ENCODE assay signal across 8 cellular contexts in the genomic region with DNA sequence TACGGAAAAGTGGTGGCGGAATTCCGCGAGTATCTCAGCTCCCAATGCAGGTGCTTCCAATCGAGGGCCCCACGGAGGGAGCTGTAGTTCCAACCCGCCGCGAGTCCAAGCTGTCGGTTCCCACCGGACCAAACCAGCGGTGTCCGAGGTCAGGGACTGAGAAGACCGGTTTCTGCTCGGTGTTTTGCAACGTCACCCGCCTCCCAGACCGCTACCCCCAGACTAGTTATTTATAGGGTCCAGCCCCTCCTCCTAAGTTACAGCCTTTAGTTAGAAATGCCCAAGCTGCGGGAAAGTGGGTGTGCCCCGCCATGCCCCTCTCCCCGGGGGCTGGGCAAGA. TPM values are rescaled to one million over a fixed set of nuclear protein-coding genes. Genes with fewer than 3 reads are reported as not detected.
DNase-seq lines count a peak whose midpoint lies in the region; ATAC-seq and TF ChIP-seq lines count a peak whose summit lies in the region.

No MANE protein-coding gene starts in this region.

- H4K5ac ChIP-seq in IMR-90 (ENCODE audit: low read depth, low read length) = no peak overlapping the region

- H4K91ac ChIP-seq in IMR-90 (ENCODE audit: insufficient read depth, low read depth, low read length) (no peak overlapping the region), mesenchymal stem cell (ENCODE audit: low read length) (no peak overlapping the region)

- TF ChIP-seq CTCF in IMR-90 (conservative IDR thresholded peaks at IDR 0.05; ENCODE audit: low read depth, low read length) (no peak), breast epithelium (IDR thresholded peaks at IDR 0.05) (no peak), upper lobe of right lung (IDR thresholded peaks at IDR 0.05) (no peak), GM13976 (IDR thresholded peaks at IDR 0.05; ENCODE audit: borderline replicate concordance, control extremely low read depth, extremely low read depth, insufficient read depth, missing control alignments) (no peak)

- H3K9ac ChIP-seq in IMR-90 (ENCODE audit: low read depth, low read length) (no peak overlapping the region), mesenchymal stem cell (ENCODE audit: low read length) (peak overlapping the region; percentile 83)

- H3K79me1 ChIP-seq in IMR-90 (ENCODE audit: low read depth in 1 of 2, low read length in 2 of 2) = no peaks in the 10 kb centered on the region
- H3K79me1 ChIP-seq in mesenchymal stem cell (replicated peaks; ENCODE audit: low read length, poor library complexity, severe bottlenecking) = no peaks in the 10 kb centered on the region

- H2AK5ac ChIP-seq in IMR-90 (ENCODE audit: low read depth, low read length) = no peak overlapping the region
- no peak overlapping the region for H2AK5ac ChIP-seq in mesenchymal stem cell (ENCODE audit: low read length, severe bottlenecking)

- H3K4ac ChIP-seq in IMR-90 (ENCODE audit: low read depth, low read length) (no peak overlapping the region), mesenchymal stem cell (ENCODE audit: low read depth in 1 of 2, low read length in 2 of 2) (no peak overlapping the region)

- H3K18ac ChIP-seq in IMR-90 (ENCODE audit: low read depth, low read length) (no peak overlapping the region), mesenchymal stem cell (ENCODE audit: low read depth in 1 of 2, low read length in 2 of 2) (no peak overlapping the region)

- H3K4me1 ChIP-seq in IMR-90 (ENCODE audit: control insufficient read depth, insufficient read depth, low read length) (peaks cover 8% of the 10 kb centered on the region), breast epithelium (peaks cover 5 to 6% of the 10 kb centered on the region in 2 donors), mesenchymal stem cell (ENCODE audit: control insufficient read depth, insufficient read depth, low read depth, low read length) (peaks cover 32% of the 10 kb centered on the region), upper lobe of right lung (peaks cover 22% of the 10 kb centered on the region)

- H3K9me1 ChIP-seq in IMR-90 (ENCODE audit: insufficient read depth, low read length) = peaks cover 8% of the 10 kb centered on the region; the same call in 1 of the 2 replicates

- no peak overlapping the region for H2BK20ac ChIP-seq in IMR-90 (ENCODE audit: low read depth, low read length)

- no peak overlapping the region for H2BK12ac ChIP-seq in mesenchymal stem cell (ENCODE audit: low read length in 2 of 2)

- H4K20me1 ChIP-seq in IMR-90 (ENCODE audit: insufficient read depth, low read length) = no peaks in the 10 kb centered on the region; the same call in 1 of the 2 replicates

- H3K23ac ChIP-seq in IMR-90 (ENCODE audit: low read depth, low read length) = peak overlapping the region; percentile 93; the same call in 1 of the 2 replicates
- H3K23ac ChIP-seq in mesenchymal stem cell (ENCODE audit: low read length in 2 of 2) = no peak overlapping the region

- in situ Hi-C loops in IMR-90 (cut with MboI; ENCODE audit: low sequenced_read_pairs) = no loop called here
- in situ Hi-C loops in GM13976 (cut with MboI; ENCODE audit: low sequenced_read_pairs, unreplicated experiment) = no loop called here

- TF ChIP-seq POLR2A in IMR-90 (IDR thresholded peaks at IDR 0.05; ENCODE audit: low read depth, low read length) = no peak
- TF ChIP-seq POLR2A in breast epithelium (IDR thresholded peaks at IDR 0.05) = no peak

- intact Hi-C loops in IMR-90 (cut with micrococcal nuclease) = loop anchor here (5.0 kb wide), 1 partner anchor 450 kb away; no protein-coding TSS in a partner anchor
- intact Hi-C loops in breast epithelium (cut with DNase I; ENCODE audit: low total_unique reads) = no loop called here
- intact Hi-C loops in upper lobe of right lung (cut with DNase I) = no loop called here

- H2BK15ac ChIP-seq in IMR-90 (ENCODE audit: low read depth, low read length) = no peak overlapping the region
- H2BK15ac ChIP-seq in mesenchymal stem cell (ENCODE audit: low read depth, poor library complexity, severe bottlenecking) = no peak overlapping the region

- H3K4me3 ChIP-seq in IMR-90 (ENCODE audit: insufficient read depth, low read depth, low read length) (peak overlapping the region; percentile 54), breast epithelium (peak overlapping the region; percentile 66 to 78 (median 76)), mesenchymal stem cell (ENCODE audit: insufficient read depth in 1 of 2, low read depth in 1 of 2, low read length in 2 of 2) (peak overlapping the region; percentile 60 to 86), upper lobe of right lung (peak overlapping the region; percentile 79)

- ATAC-seq in IMR-90 (ENCODE audit: low read depth) (no peak), upper lobe of right lung (no peak), GM21367 (IDR thresholded peaks at IDR 0.05; ENCODE audit: unreplicated experiment) (no peak)

- DNase-seq in AG08396 (ENCODE audit: low spot score) (peak; percentile 45), IMR-90 (no peak), breast epithelium (ENCODE audit: low spot score in 2 of 2) (peak in 1 of 2 donors; percentile 38), mesenchymal stem cell (peak; percentile 34), upper lobe of right lung (peak; percentile 77), NCI-H128 (lab: John Stamatoyannopoulos, UW; ENCODE audit: unreplicated experiment) (no peak), GM13976 (ENCODE audit: low spot score) (no peak)

- H3K9me3 ChIP-seq in IMR-90 (ENCODE audit: control insufficient read depth, insufficient read depth, low read length) (peaks cover under 1% of the 10 kb centered on the region; the same call in 1 of the 2 replicates), breast epithelium (no peaks in the 10 kb centered on the region), mesenchymal stem cell (ENCODE audit: control insufficient read depth, low read length) (no peaks in the 10 kb centered on the region), upper lobe of right lung (no peaks in the 10 kb centered on the region)

- peak overlapping the region; percentile 85 for H2AK9ac ChIP-seq in IMR-90 (replicated peaks; ENCODE audit: low read depth, low read length, poor library complexity)

- WGBS in IMR-90 (ENCODE audit: extremely low coverage in 2 of 2, insufficient read length in 1 of 2), 2 experiments = 8% methylated on average over 11 of the region's 21 CpGs; no CpG with 5 or more reads in 1 of the 2 experiments
- WGBS in mesenchymal stem cell = 20% methylated on average over 18 of the region's 21 CpGs

- H3K4me2 ChIP-seq in IMR-90 (ENCODE audit: low read depth, low read length) (peak overlapping the region; percentile 96), mesenchymal stem cell (ENCODE audit: low read length, poor library complexity, severe bottlenecking) (peak overlapping the region; percentile 98)

- H3K14ac ChIP-seq in IMR-90 (replicated peaks; ENCODE audit: low read depth, low read length) = 0 out of 2 replicates have a peak overlapping the region, but pooled peaks have one; percentile 87
- H3K14ac ChIP-seq in mesenchymal stem cell (ENCODE audit: low read length in 2 of 2) = peak overlapping the region in 1 of 2 experiments; percentile 29

- no peak for TF ChIP-seq RAD21 in IMR-90 (IDR thresholded peaks at IDR 0.05; ENCODE audit: low read length)

- H3K27ac ChIP-seq in IMR-90 (ENCODE audit: insufficient read depth, low read length) (no peak overlapping the region), breast epithelium (peak overlapping the region; percentile 80), mesenchymal stem cell (ENCODE audit: low read length, poor library complexity, severe bottlenecking) (no peak overlapping the region), upper lobe of right lung (peak overlapping the region; percentile 68)

- H3K36me3 ChIP-seq in IMR-90 (ENCODE audit: control insufficient read depth, insufficient read depth, low read length) = no peaks in the 10 kb centered on the region
- H3K36me3 ChIP-seq in breast epithelium = no peaks in the 10 kb centered on the region
- H3K36me3 ChIP-seq in mesenchymal stem cell (ENCODE audit: control insufficient read depth in 1 of 2, insufficient read depth in 2 of 2, low read depth in 1 of 2, low read length in 2 of 2) = peaks cover 0 to 3% of the 10 kb centered on the region in 2 experiments
- H3K36me3 ChIP-seq in upper lobe of right lung = no peaks in the 10 kb centered on the region

- BruUV-seq in IMR-90 (replicated peaks; lab: Mats Ljungman, UMichigan) = no TSS peak

- H3K56ac ChIP-seq in IMR-90 (ENCODE audit: extremely low read depth, insufficient read depth, low read length) = no peak overlapping the region; the same call in 1 of the 2 replicates

- dilution Hi-C loops in IMR-90 (cut with HindIII; ENCODE audit: low sequenced_read_pairs, unreplicated experiment) = no loop called here

- H3K27me3 ChIP-seq in IMR-90 (ENCODE audit: control insufficient read depth, insufficient read depth, low read length) = peaks cover 12% of the 10 kb centered on the region; the same call in 1 of the 2 replicates
- H3K27me3 ChIP-seq in breast epithelium = no peaks in the 10 kb centered on the region
- H3K27me3 ChIP-seq in mesenchymal stem cell (ENCODE audit: control insufficient read depth in 1 of 2, insufficient read depth in 1 of 2, low read length in 2 of 2) = peaks cover 14 to 22% of the 10 kb centered on the region in 2 experiments
- no peaks in the 10 kb centered on the region for H3K27me3 ChIP-seq in upper lobe of right lung

- POLR2A ChIA-PET in IMR-90 (lab: Charles Lee; ENCODE audit: unreplicated experiment) = interaction anchor here (0.6 kb wide), 1 partner anchor 1062 kb away, joined by 8 read pairs; no protein-coding TSS in a partner anchor

- H2BK120ac ChIP-seq in IMR-90 (ENCODE audit: low read depth, low read length) (no peak overlapping the region), mesenchymal stem cell (ENCODE audit: low read depth, low read length) (no peak overlapping the region)

- H2AFZ ChIP-seq in IMR-90 (replicated peaks; ENCODE audit: low read length, poor library complexity) = peak overlapping the region; percentile 98
- no peak overlapping the region for H2AFZ ChIP-seq in mesenchymal stem cell (ENCODE audit: low read depth, low read length)

- CTCF ChIA-PET in IMR-90 (lab: Yijun Ruan, JAX) = interaction anchor here (1.8 kb wide), 1 partner anchor 45 kb away, joined by 4 read pairs; no protein-coding TSS in a partner anchor

- no peak overlapping the region for H2BK5ac ChIP-seq in IMR-90 (ENCODE audit: low read depth, low read length, poor library complexity, severe bottlenecking)
- H2BK5ac ChIP-seq in mesenchymal stem cell (ENCODE audit: low read depth, low read length, poor library complexity, severe bottlenecking) = no peak overlapping the region

- H4K8ac ChIP-seq in IMR-90 (ENCODE audit: low read depth in 2 of 2, low read length in 2 of 2) = peak overlapping the region in 1 of 2 experiments; percentile 64; a peak in 2 of 4 replicates
- no peak overlapping the region for H4K8ac ChIP-seq in mesenchymal stem cell (ENCODE audit: low read length)

RNA-seq across cellular contexts. Expression of a gene that starts 0.7 kb away (rescaled TPM):
- total RNA-seq in IMR-90 (2012; rRNA removed) (0.36 and 0.56 TPM in 2 replicates), breast epithelium (10 to 100 TPM in 1 of 3 donors, 1 to 10 TPM in 2; 2.9 to 11.5 (median 6.4) TPM), upper lobe of right lung (6.9 TPM)
- 0.60 TPM in 2 replicates for polyA plus RNA-seq in IMR-90 (2012; rRNA removed)
- polyA plus RNA-seq in IMR-90 (2012; cell fraction: cytosol; rRNA removed) = 0.24 and 0.52 TPM in 2 replicates
- polyA plus RNA-seq in IMR-90 (2012; cell fraction: nucleus; rRNA removed; ENCODE audit: low replicate concordance) = 0.25 and 0.29 TPM in 2 replicates
- 2.2 TPM for polyA plus RNA-seq in mesenchymal stem cell (2013, experiment 1 of 2)
- 2.2 TPM for polyA plus RNA-seq in mesenchymal stem cell (2013, experiment 2 of 2)

RNA-seq across cellular contexts. Expression of a gene that starts 48.0 kb away (rescaled TPM):
- total RNA-seq in IMR-90 (2012; rRNA removed) = 33.9 and 45.0 TPM in 2 replicates
- 32.8 and 36.6 TPM in 2 replicates for polyA plus RNA-seq in IMR-90 (2012; rRNA removed)
- polyA plus RNA-seq in IMR-90 (2012; cell fraction: cytosol; rRNA removed) = 27.1 and 45.6 TPM in 2 replicates
- polyA plus RNA-seq in IMR-90 (2012; cell fraction: nucleus; rRNA removed; ENCODE audit: low replicate concordance) = 13.9 and 34.5 TPM in 2 replicates
- 10 to 100 TPM; 20.0 to 22.0 (median 21.6) TPM for total RNA-seq in breast epithelium
- polyA plus RNA-seq in mesenchymal stem cell (2013, experiment 1 of 2) = 24.9 TPM
- polyA plus RNA-seq in mesenchymal stem cell (2013, experiment 2 of 2) = 25.0 TPM
- total RNA-seq in upper lobe of right lung = 11.5 TPM

RNA-seq across cellular contexts. Expression of a gene that starts 48.3 kb away (rescaled TPM):
- total RNA-seq in IMR-90 (2012; rRNA removed) (2.5 and 3.0 TPM in 2 replicates), breast epithelium (1 to 10 TPM; 1.3 to 2.6 (median 1.3) TPM), upper lobe of right lung (0.46 TPM)
- polyA plus RNA-seq in IMR-90 (2012; rRNA removed) = 1.1 and 1.4 TPM in 2 replicates
- 0.29 and 0.36 TPM in 2 replicates for polyA plus RNA-seq in IMR-90 (2012; cell fraction: cytosol; rRNA removed)
- 1.3 and 1.8 TPM in 2 replicates for polyA plus RNA-seq in IMR-90 (2012; cell fraction: nucleus; rRNA removed; ENCODE audit: low replicate concordance)
- 0.43 TPM for polyA plus RNA-seq in mesenchymal stem cell (2013, experiment 1 of 2)
- polyA plus RNA-seq in mesenchymal stem cell (2013, experiment 2 of 2) = 0.45 TPM

Comparison
In these comparisons a context has a peak if more than half of its experiments do, and no peak if none do; other contexts are left out.
1. DNase-seq: peak in AG08396 (single experiment), mesenchymal stem cell (single experiment) and upper lobe of right lung (single experiment); none in IMR-90 (single experiment), NCI-H128 (single experiment) and GM13976 (single experiment).
2. H3K27ac ChIP-seq: peak in breast epithelium (2 of 2) and upper lobe of right lung (single experiment); none in IMR-90 (single experiment) and mesenchymal stem cell (single experiment).
3. Peak in every context shown above with its lines, with median percentiles within 50 percentile points of each other: H3K4me3 ChIP-seq.